ENCODE assay signal across 16 cellular contexts in the genomic region with DNA sequence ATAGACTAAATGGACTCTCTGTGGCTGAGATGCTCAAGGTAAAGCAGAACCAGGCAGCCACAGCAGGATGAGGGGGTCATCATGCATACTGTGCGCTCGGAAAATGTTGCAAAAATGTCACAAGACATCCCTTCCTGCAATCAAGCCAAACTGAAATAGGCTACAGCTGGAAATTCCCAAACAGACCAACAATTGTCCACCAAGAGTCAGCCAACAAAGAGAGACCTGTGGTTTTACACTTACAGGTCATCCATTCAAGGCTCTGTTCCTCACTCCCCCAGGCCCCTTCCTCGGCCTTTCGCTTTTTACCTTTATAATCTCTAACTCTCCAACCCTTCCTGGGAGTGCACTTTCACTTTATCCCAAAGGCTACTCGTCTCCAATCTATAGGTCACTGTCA.
"Had no signal": no experiment of that assay in that cellular context is flagged by ENCODE, and none has a peak within 500 bp of the region (broad histone marks: within the 10 kb centered on the region; RNA-seq: fewer than 3 reads in every experiment).

No MANE protein-coding gene starts in this region.

- DNase-seq: KBM-7, MV-4-11, NCI-H1092, NCI-H1105 treated with DMSO at 0.1 percent for 48 hours, NCI-H1417 treated with DMSO at 0.1 percent for 48 hours, NCI-H146, NCI-H1694 treated with DMSO at 0.1 percent for 48 hours, NCI-H1930, NCI-H2081, NCI-H2107, NCI-H2227 treated with DMSO at 0.1 percent for 48 hours, NCI-H526 treated with DMSO at 0.1 percent for 48 hours, NCI-H748 treated with DMSO at 0.1 percent for 48 hours, SHP77 treated with DMSO at 0.1 percent for 48 hours, SJCRH30 had no signal

- H3K4me3 ChIP-seq: SJCRH30, SK-N-MC had no signal
